In the genomic region with DNA sequence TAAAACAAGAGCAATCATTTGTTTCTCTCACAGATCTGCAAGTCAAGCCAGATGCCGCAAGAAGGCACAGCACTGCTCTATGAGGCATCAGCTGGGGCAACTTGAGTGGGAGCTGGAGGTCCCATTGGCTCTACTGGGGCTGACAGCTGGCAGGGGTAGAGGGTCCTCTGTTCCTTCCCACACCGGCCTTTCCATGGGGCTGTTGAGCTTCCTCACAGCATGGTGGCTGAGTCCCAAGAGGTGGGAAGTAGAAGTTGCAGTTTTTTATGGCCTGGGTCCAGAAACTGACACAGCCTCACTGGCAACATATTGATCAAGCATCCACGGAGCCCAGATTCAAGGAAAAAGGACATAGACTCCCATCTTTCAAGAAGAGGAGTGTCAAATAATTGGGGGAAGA, we compare ENCODE assay signal across 21 cellular contexts.
"Had no signal": no experiment of that assay in that cellular context is flagged by ENCODE, and none has a peak within 500 bp of the region (broad histone marks: within the 10 kb centered on the region; RNA-seq: fewer than 3 reads in every experiment).

No MANE protein-coding gene starts in this region.

- H3K4me1 Mint-ChIP-seq: activated CD4-positive, alpha-beta T cell treated with anti-CD3 and anti-CD28 coated beads, Interleukin-2, amount 10 ng/mL, durations not matched to agents 24 days and 14 days had no signal

- H2AFZ ChIP-seq: parathyroid adenoma had no signal

- H3K4me3 ChIP-seq: coronary artery, heart left ventricle, tibial artery had no signal

- H3K36me3 ChIP-seq: heart left ventricle, tibial artery had no signal

- DNase-seq: activated CD4-positive, alpha-beta memory T cell treated with anti-CD3 and anti-CD28 coated beads, Interleukin-2, amount 10 ng/mL, durations not matched to agents 7 days and 5 days; activated CD4-positive, alpha-beta T cell treated with anti-CD3 and anti-CD28 coated beads, Interleukin-2, amount 10 ng/mL, durations not matched to agents 24 days and 14 days; activated effector memory CD4-positive, alpha-beta T cell treated with Interleukin-2 at 50 U/mL for 16 hours; activated naive CD4-positive, alpha-beta T cell treated with anti-CD3 and anti-CD28 coated beads for 36 hours; activated naive CD8-positive, alpha-beta T cell treated with anti-CD3 and anti-CD28 coated beads, Interleukin-2, amount 10 ng/mL, durations not matched to agents 7 days and 5 days; activated T-cell treated with anti-CD3 and anti-CD28 coated beads, Interleukin-2, amount 50 U/mL, for 72 hours; amniotic stem cell; cerebellar nuclear complex; endodermal cell; heart left ventricle; left cardiac atrium; right cardiac atrium; stimulated activated CD4-positive, alpha-beta T cell treated with anti-CD3 and anti-CD28 coated beads, Interleukin-12 subunit alpha, Interleukin-12 subunit beta, amount 100 ng/mL, for 4 hours; substantia nigra; tibial artery had no signal

- H3K27me3 ChIP-seq: heart left ventricle had no signal

- H3K27ac Mint-ChIP-seq: activated CD4-positive, alpha-beta memory T cell treated with anti-CD3 and anti-CD28 coated beads, Interleukin-2, amount 10 ng/mL, durations not matched to agents 7 days and 5 days; activated CD4-positive, alpha-beta T cell treated with anti-CD3 and anti-CD28 coated beads, Interleukin-2, amount 10 ng/mL, durations not matched to agents 24 days and 14 days; activated naive CD4-positive, alpha-beta T cell treated with anti-CD3 and anti-CD28 coated beads for 36 hours; activated naive CD8-positive, alpha-beta T cell treated with anti-CD3 and anti-CD28 coated beads, Interleukin-2, amount 10 ng/mL, durations not matched to agents 7 days and 5 days; activated T-cell treated with anti-CD3 and anti-CD28 coated beads, Interleukin-2, amount 50 U/mL, for 72 hours; endodermal cell; memory B cell; stimulated activated naive CD8-positive, alpha-beta T cell treated with anti-CD3 and anti-CD28 coated beads, Interleukin-15, Interleukin-2, amounts not matched to agents 100 ng/mL and 50 ng/mL, for 24 hours had no signal

- H3K79me2 ChIP-seq: parathyroid adenoma had no signal

- ATAC-seq: activated CD4-positive, CD25-positive, alpha-beta regulatory T cell treated with anti-CD3 and anti-CD28 coated beads, Interleukin-2, amount 50 U/mL, for 24 hours; activated T-cell treated with anti-CD3 and anti-CD28 coated beads, Interleukin-2, amount 50 U/mL, for 72 hours; heart left ventricle; left cardiac atrium; right cardiac atrium had no signal

- H3K4me3 Mint-ChIP-seq: activated CD4-positive, alpha-beta memory T cell treated with anti-CD3 and anti-CD28 coated beads, Interleukin-2, amount 10 ng/mL, durations not matched to agents 7 days and 5 days; activated CD4-positive, alpha-beta T cell treated with anti-CD3 and anti-CD28 coated beads, Interleukin-2, amount 10 ng/mL, durations not matched to agents 24 days and 14 days; activated naive CD4-positive, alpha-beta T cell treated with anti-CD3 and anti-CD28 coated beads for 36 hours; activated naive CD8-positive, alpha-beta T cell treated with anti-CD3 and anti-CD28 coated beads, Interleukin-2, amount 10 ng/mL, durations not matched to agents 7 days and 5 days; activated T-cell treated with anti-CD3 and anti-CD28 coated beads, Interleukin-2, amount 50 U/mL, for 72 hours; endodermal cell; memory B cell; nephron; stimulated activated naive CD8-positive, alpha-beta T cell treated with anti-CD3 and anti-CD28 coated beads, Interleukin-15, Interleukin-2, amounts not matched to agents 100 ng/mL and 50 ng/mL, for 24 hours had no signal

- H3K36me3 Mint-ChIP-seq: activated naive CD8-positive, alpha-beta T cell treated with anti-CD3 and anti-CD28 coated beads, Interleukin-2, amount 10 ng/mL, durations not matched to agents 7 days and 5 days had no signal

- H3K9me3 Mint-ChIP-seq: activated CD4-positive, alpha-beta memory T cell treated with anti-CD3 and anti-CD28 coated beads, Interleukin-2, amount 10 ng/mL, durations not matched to agents 7 days and 5 days; activated CD4-positive, alpha-beta T cell treated with anti-CD3 and anti-CD28 coated beads, Interleukin-2, amount 10 ng/mL, durations not matched to agents 24 days and 14 days; activated naive CD8-positive, alpha-beta T cell treated with anti-CD3 and anti-CD28 coated beads, Interleukin-2, amount 10 ng/mL, durations not matched to agents 7 days and 5 days; activated T-cell treated with anti-CD3 and anti-CD28 coated beads, Interleukin-2, amount 50 U/mL, for 72 hours; stimulated activated naive CD8-positive, alpha-beta T cell treated with anti-CD3 and anti-CD28 coated beads, Interleukin-15, Interleukin-2, amounts not matched to agents 100 ng/mL and 50 ng/mL, for 24 hours had no signal

- H3K27ac ChIP-seq: tibial artery had no signal

- H3K9ac ChIP-seq: parathyroid adenoma had no signal
